18 cellular contexts compared by ENCODE assay signal in genomic region chr11:133388975-133389568, GRCh38.
"Had no signal": no experiment of that assay in that cellular context is flagged by ENCODE, and none has a peak within 500 bp of the region (broad histone marks: within the 10 kb centered on the region; RNA-seq: fewer than 3 reads in every experiment).

No MANE protein-coding gene starts in this region.

- H3K4me1 ChIP-seq: adrenal gland, breast epithelium, gastrocnemius medialis, psoas muscle, tibial nerve had no signal

- H3K27me3 ChIP-seq: adrenal gland, breast epithelium, gastrocnemius medialis, tibial nerve had no signal

- DNase-seq: activated CD4-positive, alpha-beta T cell treated with anti-CD3 and anti-CD28 coated beads, Interleukin-2, amount 50 U/mL, for 4 hours; activated CD4-positive, CD25-positive, alpha-beta regulatory T cell treated with anti-CD3 and anti-CD28 coated beads, Interleukin-2, amount 50 U/mL, for 72 hours; activated gamma-delta T cell treated with Interleukin-2 at 50 U/mL for 16 hours; adrenal gland; gastrocnemius medialis; heart left ventricle; left ventricle myocardium inferior; mammary epithelial cell; psoas muscle; right cardiac atrium; stimulated activated CD4-positive, alpha-beta T cell treated with anti-CD3 and anti-CD28 coated beads, Interleukin-2, amount 100 ng/mL, for 24 hours had no signal

- H3K27ac ChIP-seq: adrenal gland, breast epithelium, coronary artery, gastrocnemius medialis, heart left ventricle, left ventricle myocardium inferior, psoas muscle, tibial nerve, VCaP had no signal

- H3K9me3 ChIP-seq: adrenal gland, breast epithelium, gastrocnemius medialis, heart left ventricle, left ventricle myocardium inferior, psoas muscle, tibial nerve had no signal

- ATAC-seq: activated naive CD4-positive, alpha-beta T cell treated with anti-CD3 and anti-CD28 coated beads, Interleukin-2, amount 50 U/mL, for 72 hours; gastrocnemius medialis; heart left ventricle; psoas muscle; right cardiac atrium had no signal

- H3K4me3 ChIP-seq: adrenal gland, breast epithelium, coronary artery, gastrocnemius medialis, heart left ventricle, left ventricle myocardium inferior, psoas muscle, tibial nerve had no signal

- FAIRE-seq: astrocyte, urothelium cell line had no signal

- H3K36me3 ChIP-seq: adrenal gland, breast epithelium, gastrocnemius medialis, heart left ventricle, left ventricle myocardium inferior, tibial nerve had no signal
